25 cellular contexts compared by ENCODE assay signal in the genomic region with DNA sequence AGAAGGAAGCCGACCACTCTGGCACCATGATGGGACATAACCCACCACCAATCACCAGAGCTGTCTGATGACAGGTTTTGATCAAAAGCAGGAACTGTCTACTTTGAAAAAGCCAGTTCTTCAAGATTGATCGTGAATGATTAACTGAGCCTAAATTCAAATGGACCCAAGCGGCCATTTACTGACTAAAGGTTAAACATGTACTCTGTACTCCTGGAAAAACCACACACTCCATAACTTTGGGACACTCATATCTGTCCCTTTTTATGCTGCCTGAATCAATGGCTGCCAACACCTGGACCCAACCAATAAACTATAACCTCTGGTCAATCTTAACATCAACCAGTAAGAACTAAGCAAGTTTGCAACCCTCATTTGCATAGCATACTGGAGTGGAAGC.
"Had no signal": no experiment of that assay in that cellular context is flagged by ENCODE, and none has a peak within 500 bp of the region (broad histone marks: within the 10 kb centered on the region; RNA-seq: fewer than 3 reads in every experiment).

No MANE protein-coding gene starts in this region.

- DNase-seq: activated CD4-positive, alpha-beta T cell treated with anti-CD3 and anti-CD28 coated beads for 4 hours; activated CD8-positive, alpha-beta memory T cell treated with anti-CD3 and anti-CD28 coated beads, Interleukin-2, amount 50 U/mL, for 48 hours; activated CD8-positive, alpha-beta T cell treated with anti-CD3 and anti-CD28 coated beads, Interleukin-2, amount 10 ng/mL, durations not matched to agents 7 days and 5 days; activated gamma-delta T cell; activated naive CD4-positive, alpha-beta T cell treated with anti-CD3 and anti-CD28 coated beads for 36 hours; activated T-cell treated with anti-CD3 and anti-CD28 coated beads, Interleukin-2, amount 50 U/mL, for 24 hours; amygdala; brain microvascular endothelial cell; MM.1S; NCI-H1105; NCI-H1436; NCI-H1694 treated with DMSO at 0.1 percent for 48 hours; NCI-H2029 treated with DMSO at 0.1 percent for 48 hours; NCI-H510A treated with DMSO at 0.1 percent for 48 hours; NCI-H69; Peyer's patch; Right ventricle myocardium superior; SJCRH30; SK-N-SH; T-helper 1 cell had no signal

- H3K9ac ChIP-seq: SK-N-SH had no signal

- H3K27ac ChIP-seq: brain microvascular endothelial cell, cardiac muscle cell, Peyer's patch, RWPE1, SJCRH30 had no signal

- H3K36me3 Mint-ChIP-seq: activated naive CD8-positive, alpha-beta T cell had no signal

- H3K4me2 ChIP-seq: SK-N-SH had no signal

- H3K9me3 Mint-ChIP-seq: activated naive CD4-positive, alpha-beta T cell treated with anti-CD3 and anti-CD28 coated beads for 36 hours; activated T-cell treated with anti-CD3 and anti-CD28 coated beads, Interleukin-2, amount 50 U/mL, for 24 hours had no signal

- H3K4me3 ChIP-seq: cardiac muscle cell, Peyer's patch, SJCRH30 had no signal

- H3K4me3 Mint-ChIP-seq: activated CD8-positive, alpha-beta T cell treated with anti-CD3 and anti-CD28 coated beads, Interleukin-2, amount 10 ng/mL, durations not matched to agents 7 days and 5 days; activated naive CD4-positive, alpha-beta T cell treated with anti-CD3 and anti-CD28 coated beads for 36 hours; activated naive CD8-positive, alpha-beta T cell; activated T-cell treated with anti-CD3 and anti-CD28 coated beads, Interleukin-2, amount 50 U/mL, for 24 hours had no signal

- H3K27ac Mint-ChIP-seq: activated CD8-positive, alpha-beta T cell treated with anti-CD3 and anti-CD28 coated beads, Interleukin-2, amount 10 ng/mL, durations not matched to agents 7 days and 5 days; activated naive CD4-positive, alpha-beta T cell treated with anti-CD3 and anti-CD28 coated beads for 36 hours; activated naive CD8-positive, alpha-beta T cell; activated T-cell treated with anti-CD3 and anti-CD28 coated beads, Interleukin-2, amount 50 U/mL, for 24 hours had no signal

- H3K4me1 ChIP-seq: Peyer's patch, SJCRH30 had no signal

- ATAC-seq: activated CD4-positive, CD25-positive, alpha-beta regulatory T cell treated with anti-CD3 and anti-CD28 coated beads, Interleukin-2, amount 50 U/mL, for 24 hours; activated CD8-positive, alpha-beta T cell treated with anti-CD3 and anti-CD28 coated beads, Interleukin-2, amount 10 ng/mL, durations not matched to agents 7 days and 5 days had no signal

- H3K9me2 ChIP-seq: SK-N-SH had no signal

- H3K36me3 ChIP-seq: brain microvascular endothelial cell, cardiac muscle cell, Peyer's patch, SJCRH30 had no signal

- FAIRE-seq: astrocyte had no signal

- H3K9me3 ChIP-seq: Peyer's patch, SJCRH30, SK-N-SH had no signal

- H3K27me3 ChIP-seq: brain microvascular endothelial cell, cardiac muscle cell, Peyer's patch, SJCRH30 had no signal
